ENCODE assay signal across 8 cellular contexts in the genomic region with DNA sequence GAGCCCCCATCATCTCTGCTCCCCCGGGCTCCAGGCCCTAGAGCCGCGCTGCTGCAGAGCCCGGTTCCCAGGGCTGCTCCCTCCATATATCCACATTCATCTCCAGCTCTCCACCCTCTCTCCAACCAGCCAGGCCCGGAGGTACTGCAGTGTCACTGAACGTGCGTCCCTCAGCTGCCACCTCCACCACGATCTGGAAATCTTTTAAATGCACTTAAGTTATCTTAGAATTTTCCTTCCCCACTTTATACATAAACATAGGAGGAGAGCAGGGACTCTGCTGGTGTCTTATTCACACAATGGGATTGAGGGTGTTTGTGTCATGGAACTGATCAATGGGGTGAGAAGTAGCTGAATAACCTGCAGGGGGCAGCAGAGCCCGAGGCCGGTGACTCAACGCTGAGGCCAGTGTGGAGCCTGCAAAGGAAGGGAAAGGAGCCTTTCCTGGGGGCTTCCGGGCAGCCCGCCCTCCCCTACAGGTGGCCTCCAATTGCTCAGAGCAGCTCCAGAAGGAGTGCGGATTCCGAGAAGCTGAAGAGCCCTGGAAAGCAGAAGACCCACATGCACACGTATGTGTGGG. TPM values are rescaled to one million over a fixed set of nuclear protein-coding genes. Genes with fewer than 3 reads are reported as not detected.
DNase-seq lines count a peak whose midpoint lies in the region; ATAC-seq and TF ChIP-seq lines count a peak whose summit lies in the region.
"Not testable (repeated sequence)": the region's sequence is repeated elsewhere in the genome, so short reads cannot be mapped to it uniquely, and the experiment has no call there.

No MANE protein-coding gene starts in this region.

- intact Hi-C loops in spleen (cut with DNase I; ENCODE audit: low total_unique reads): loop anchor here (2.0 kb wide), 1 partner anchor 109 kb away; no protein-coding TSS in a partner anchor

- not testable (repeated sequence) for H3K27ac Mint-ChIP-seq in activated T-cell treated with anti-CD3 and anti-CD28 coated beads, Interleukin-2, amount 50 U/mL, for 72 hours; effector memory CD8-positive, alpha-beta T cell

- not testable (repeated sequence) for H3K4me3 ChIP-seq in GM06990 (replicated peaks; ENCODE audit: low read depth, low read length); WI38 (ENCODE audit: low read depth, low read length); spleen; upper lobe of left lung

- H3K36me3 ChIP-seq in GM06990 (ENCODE audit: control insufficient read depth, insufficient read depth, low read length); spleen; upper lobe of left lung: not testable (repeated sequence)

- not testable (repeated sequence) for H3K36me3 Mint-ChIP-seq in activated T-cell treated with anti-CD3 and anti-CD28 coated beads, Interleukin-2, amount 50 U/mL, for 72 hours (ENCODE audit: insufficient read depth in 2 of 2); effector memory CD8-positive, alpha-beta T cell (ENCODE audit: insufficient read depth)

- peaks cover 0 to 11% (median 6%) of the 10 kb centered on the region in 8 donors for H3K9me3 ChIP-seq in spleen
- H3K9me3 ChIP-seq in upper lobe of left lung: not testable (repeated sequence)

- TF ChIP-seq CTCF in GM06990 (IDR thresholded peaks at IDR 0.05; ENCODE audit: insufficient read depth, low read length, poor library complexity, severe bottlenecking): not testable (repeated sequence)
- TF ChIP-seq CTCF in WI38 (IDR thresholded peaks at IDR 0.05; ENCODE audit: low read depth, low read length) (peak; percentile 9; the same call in 1 of the 2 replicates), spleen (IDR thresholded peaks at IDR 0.05 in 8 of 11, conservative IDR thresholded peaks at IDR 0.05 in 3 of 11) (peak in 6 of 11 experiments; percentile 7 to 57 (median 40)), upper lobe of left lung (IDR thresholded peaks at IDR 0.05) (peak in 4 of 6 experiments; percentile 10 to 36 (median 22))

- ATAC-seq in activated T-cell treated with anti-CD3 and anti-CD28 coated beads, Interleukin-2, amount 50 U/mL, for 72 hours (replicated peaks in 1 of 2): peak; percentile 43 to 60
- ATAC-seq in effector memory CD8-positive, alpha-beta T cell (replicated peaks): peak; percentile 36
- peak; percentile 47 to 59 for ATAC-seq in upper lobe of left lung (ENCODE audit: low FRiP score in 2 of 2)

- TF ChIP-seq EP300 in upper lobe of left lung (IDR thresholded peaks at IDR 0.05): not testable (repeated sequence)

- 74 to 84% (median 81%) methylated on average over 16 of the region's 16 CpGs for WGBS in spleen, 5 donors
- 70 to 84% methylated on average over 12 to 14 of the region's 16 CpGs for WGBS in upper lobe of left lung, 2 donors

- not testable (repeated sequence) for H3K4me3 Mint-ChIP-seq in activated T-cell treated with anti-CD3 and anti-CD28 coated beads, Interleukin-2, amount 50 U/mL, for 72 hours; effector memory CD8-positive, alpha-beta T cell

- not testable (repeated sequence) for H3K27ac ChIP-seq in spleen, upper lobe of left lung

- not testable (repeated sequence) for H3K4me1 Mint-ChIP-seq in activated T-cell treated with anti-CD3 and anti-CD28 coated beads, Interleukin-2, amount 50 U/mL, for 72 hours (ENCODE audit: low read depth); effector memory CD8-positive, alpha-beta T cell (ENCODE audit: low read depth in 2 of 2)

- DNase-seq in GM06990 (ENCODE audit: extremely low read depth, insufficient read length): peak; percentile 21
- peak; percentile 4 to 45 for DNase-seq in NCI-H526 (lab: John Stamatoyannopoulos, UW)
- DNase-seq in activated T-cell treated with anti-CD3 and anti-CD28 coated beads, Interleukin-2, amount 50 U/mL, for 72 hours: peak; percentile 51
- peak; percentile 28 to 33 (median 28) for DNase-seq in effector memory CD8-positive, alpha-beta T cell
- DNase-seq in left kidney (ENCODE audit: low read depth, low spot score): peak; percentile 35
- not testable (repeated sequence) for DNase-seq in spleen
- peak in 1 of 2 donors; percentile 60 for DNase-seq in upper lobe of left lung

- H3K27me3 ChIP-seq in GM06990 (replicated peaks; ENCODE audit: control insufficient read depth, insufficient read depth, low read length); spleen (replicated peaks in 1 of 7); upper lobe of left lung: not testable (repeated sequence)

- TF ChIP-seq POLR2A in spleen (IDR thresholded peaks at IDR 0.05); upper lobe of left lung (IDR thresholded peaks at IDR 0.05): not testable (repeated sequence)

- H3K4me1 ChIP-seq in spleen, upper lobe of left lung: not testable (repeated sequence)

- not testable (repeated sequence) for H3K27me3 Mint-ChIP-seq in activated T-cell treated with anti-CD3 and anti-CD28 coated beads, Interleukin-2, amount 50 U/mL, for 72 hours (ENCODE audit: low read depth)
- H3K27me3 Mint-ChIP-seq in effector memory CD8-positive, alpha-beta T cell: peaks cover 7 to 10% of the 10 kb centered on the region in 2 donors

- H3K9me3 Mint-ChIP-seq in activated T-cell treated with anti-CD3 and anti-CD28 coated beads, Interleukin-2, amount 50 U/mL, for 72 hours; effector memory CD8-positive, alpha-beta T cell: not testable (repeated sequence)

RNA-seq across cellular contexts. Expression of gene ZNF69, which starts 7.8 kb away (rescaled TPM):
- total RNA-seq in activated T-cell treated with anti-CD3 and anti-CD28 coated beads, Interleukin-2, amount 50 U/mL, for 72 hours: 1 to 10 TPM; 2.0 to 2.6 TPM
- 10 to 100 TPM in 1 of 7 donors, 1 to 10 TPM in 6; 3.1 to 11.0 (median 5.9) TPM for total RNA-seq in spleen
- 1 to 10 TPM; 1.8 to 3.4 (median 2.9) TPM for polyA plus RNA-seq in spleen
- total RNA-seq in upper lobe of left lung: 10 to 100 TPM; 10.1 to 29.3 (median 16.4) TPM

RNA-seq across cellular contexts. Expression of gene ZNF439, which starts 31.3 kb away (rescaled TPM):
- total RNA-seq in activated T-cell treated with anti-CD3 and anti-CD28 coated beads, Interleukin-2, amount 50 U/mL, for 72 hours: 10 to 100 TPM in 1 of 2 donors, 1 to 10 TPM in 1; 5.8 to 10.1 TPM
- total RNA-seq in spleen: 10 to 100 TPM; 14.1 to 19.4 (median 15.9) TPM
- 10 to 100 TPM; 10.2 to 16.7 (median 11.3) TPM for polyA plus RNA-seq in spleen
- total RNA-seq in upper lobe of left lung: 10 to 100 TPM in 4 of 6 donors, 1 to 10 TPM in 2; 6.8 to 27.2 (median 11.9) TPM

RNA-seq across cellular contexts. Expression of gene ZNF700, which starts 45.1 kb away (rescaled TPM):
- total RNA-seq in activated T-cell treated with anti-CD3 and anti-CD28 coated beads, Interleukin-2, amount 50 U/mL, for 72 hours: 10 to 100 TPM; 16.0 to 17.2 TPM
- total RNA-seq in spleen (10 to 100 TPM; 20.1 to 34.0 (median 25.5) TPM), upper lobe of left lung (10 to 100 TPM; 10.5 to 47.1 (median 14.9) TPM)
- polyA plus RNA-seq in spleen: 10 to 100 TPM; 12.2 to 31.7 (median 14.8) TPM
